25 cellular contexts compared by ENCODE assay signal in the genomic region with DNA sequence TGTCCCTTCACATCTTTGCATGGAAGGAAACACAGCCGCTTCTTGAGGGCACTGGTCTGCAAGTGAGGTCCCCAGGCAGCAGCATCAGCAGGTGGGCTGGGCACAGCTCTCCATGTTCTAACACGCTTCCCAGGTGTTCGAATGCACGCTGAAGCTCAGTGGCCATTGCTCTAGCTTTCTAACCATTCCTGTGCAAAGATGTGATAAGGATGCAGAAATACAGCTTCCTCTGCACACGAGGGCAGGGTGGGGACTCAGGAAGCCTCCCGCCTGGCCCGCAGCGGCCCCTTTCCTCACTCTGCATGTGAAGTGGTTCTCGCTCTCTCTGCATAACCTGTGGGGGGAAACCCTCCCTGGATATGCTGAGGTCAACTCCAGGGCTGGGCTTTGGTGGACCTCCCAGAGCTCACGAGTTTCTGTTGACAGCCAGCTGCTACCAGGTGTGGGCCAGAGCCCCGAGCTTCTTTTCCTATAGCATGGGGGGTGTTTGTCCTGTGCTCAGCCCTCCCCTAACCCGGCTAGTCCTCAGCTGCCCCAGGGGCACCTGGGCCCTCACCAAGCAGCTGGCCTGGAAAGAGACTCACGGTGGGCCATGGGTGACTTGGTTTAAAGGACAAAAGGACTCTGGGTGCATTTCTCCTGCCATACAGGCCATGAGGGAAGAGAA.
A peak's percentile ranks its signal among the peaks of the same experiment; 100 is the strongest.
DNase-seq lines count a peak whose midpoint lies in the region; ATAC-seq and TF ChIP-seq lines count a peak whose summit lies in the region.
"Had no signal": no experiment of that assay in that cellular context is flagged by ENCODE, and none has a peak within 500 bp of the region (broad histone marks: within the 10 kb centered on the region; RNA-seq: fewer than 3 reads in every experiment).

No MANE protein-coding gene starts in this region.

- no peak overlapping the region for H3K18ac ChIP-seq in neuronal stem cell (ENCODE audit: low read length)

- H3K79me1 ChIP-seq in neuronal stem cell (ENCODE audit: low read depth, low read length), result no peaks in the 10 kb centered on the region

- H3K9me3 ChIP-seq in WERI-Rb-1 (ENCODE audit: severe bottlenecking) (peaks cover 39% of the 10 kb centered on the region), neuronal stem cell (replicated peaks in 1 of 2; ENCODE audit: control insufficient read depth in 2 of 2, insufficient read depth in 1 of 2, low read depth in 1 of 2, low read length in 2 of 2) (peaks cover 17 to 19% of the 10 kb centered on the region in 2 donors)

- no peak overlapping the region for H3K9ac ChIP-seq in neuronal stem cell (ENCODE audit: low read depth, low read length, poor library complexity)

- in situ Hi-C loops in ACHN (cut with HindIII; ENCODE audit: low pct_ligation_motif_present, low pct_unique_long_range_greater_than_20kb, low sequenced_read_pairs), result no loop called here

- no peak overlapping the region for H4K8ac ChIP-seq in neuronal stem cell (ENCODE audit: low read depth, low read length)

- H3K4ac ChIP-seq in neuronal stem cell (ENCODE audit: low read length), result no peak overlapping the region

- no peak overlapping the region for H2BK5ac ChIP-seq in neuronal stem cell (ENCODE audit: low read length)

- H2BK15ac ChIP-seq in neuronal stem cell (ENCODE audit: low read length), result peak overlapping the region; percentile 32

- H2BK120ac ChIP-seq in neuronal stem cell (ENCODE audit: low read depth, low read length), result no peak overlapping the region

- H3K4me3 ChIP-seq in WERI-Rb-1 (ENCODE audit: low read depth, low read length) (no peak overlapping the region), neuronal stem cell (ENCODE audit: low read length in 2 of 2) (no peak overlapping the region)
- H3K4me3 ChIP-seq: A549, MG63, SJSA1 had no signal

- H3K27me3 Mint-ChIP-seq in type B pancreatic cell, result peaks cover 39% of the 10 kb centered on the region

- no peak for ATAC-seq in GM21528 (IDR thresholded peaks at IDR 0.05; ENCODE audit: low FRiP score, unreplicated experiment)
- ATAC-seq: A549, PC-3 had no signal

- no peak overlapping the region for H2AK5ac ChIP-seq in neuronal stem cell (ENCODE audit: low read depth, low read length)

- no peak overlapping the region for H3K27ac Mint-ChIP-seq in type B pancreatic cell
- H3K27ac Mint-ChIP-seq: CD4-positive, alpha-beta memory T cell had no signal

- H3K23ac ChIP-seq in neuronal stem cell (ENCODE audit: low read depth, low read length, poor library complexity), result peak overlapping the region; percentile 4

- H3K4me1 ChIP-seq in neuronal stem cell (ENCODE audit: control insufficient read depth in 2 of 2, insufficient read depth in 1 of 2, low read depth in 1 of 2, low read length in 2 of 2), result peaks cover 0 to 7% of the 10 kb centered on the region in 2 donors
- H3K4me1 ChIP-seq: A549, SJSA1 had no signal

- H3K36me3 ChIP-seq in WERI-Rb-1 (no peaks in the 10 kb centered on the region), neuronal stem cell (replicated peaks in 1 of 2; ENCODE audit: control insufficient read depth in 2 of 2, insufficient read depth in 2 of 2, low read length in 2 of 2) (no peaks in the 10 kb centered on the region)
- H3K36me3 ChIP-seq: MG63, SJSA1 had no signal

- H3K4me2 ChIP-seq in neuronal stem cell (ENCODE audit: insufficient read depth, low read length, poor library complexity, severe bottlenecking), result no peak overlapping the region
- H3K4me2 ChIP-seq: A549 had no signal

- no peak overlapping the region for H3K27ac ChIP-seq in WERI-Rb-1
- H3K27ac ChIP-seq in neuronal stem cell (replicated peaks; ENCODE audit: low read length), result no peak overlapping the region
- no peak overlapping the region for H3K27ac ChIP-seq in RWPE1
- H3K27ac ChIP-seq: A549, SJSA1 had no signal

- H2AFZ ChIP-seq in neuronal stem cell (ENCODE audit: low read length), result no peak overlapping the region

- H3K14ac ChIP-seq in neuronal stem cell (ENCODE audit: low read length), result no peak overlapping the region

- POLR2A ChIA-PET in RWPE1 (lab: Yijun Ruan, JAX; ENCODE audit: low non-redundant PET), result no interaction called here

- no peak overlapping the region for H4K91ac ChIP-seq in neuronal stem cell (ENCODE audit: low read depth, low read length, poor library complexity)

- CTCF ChIA-PET in RWPE1 (lab: Yijun Ruan, JAX), result no interaction called here

- TF ChIP-seq CTCF in WERI-Rb-1 (IDR thresholded peaks at IDR 0.05; ENCODE audit: low read depth, low read length) (no peak), type B pancreatic cell (conservative IDR thresholded peaks at IDR 0.05) (no peak), RWPE1 (conservative IDR thresholded peaks at IDR 0.05; ENCODE audit: low read depth) (no peak)

- no peaks in the 10 kb centered on the region for H3K36me3 Mint-ChIP-seq in type B pancreatic cell
- H3K36me3 Mint-ChIP-seq: CD4-positive, alpha-beta memory T cell had no signal

- H2BK12ac ChIP-seq in neuronal stem cell (ENCODE audit: low read length), result no peak overlapping the region

- H3K27me3 ChIP-seq in WERI-Rb-1 (ENCODE audit: insufficient read depth, low read depth, severe bottlenecking) (peaks cover 100% of the 10 kb centered on the region), neuronal stem cell (ENCODE audit: control insufficient read depth in 3 of 3, insufficient read depth in 3 of 3, low read depth in 1 of 3, low read length in 3 of 3) (peaks cover 0 to 18% (median 0%) of the 10 kb centered on the region in 3 experiments)
- H3K27me3 ChIP-seq: MG63 had no signal

- WGBS in neuronal stem cell (ENCODE audit: extremely low coverage in 2 of 2, insufficient read length in 2 of 2, insufficient replicate concordance in 1 of 2), 2 donors, result no CpG with 5 or more reads among the region's 13 CpGs

- no peaks in the 10 kb centered on the region for H3K9me3 Mint-ChIP-seq in type B pancreatic cell

- no peak overlapping the region for H3K4me3 Mint-ChIP-seq in type B pancreatic cell
- H3K4me3 Mint-ChIP-seq: CD4-positive, alpha-beta memory T cell had no signal

- peak; percentile 4 for DNase-seq in WERI-Rb-1
- DNase-seq in islet precursor cell, result peak; percentile 18
- DNase-seq in neuronal stem cell (ENCODE audit: low spot score), result no peak
- DNase-seq in type B pancreatic cell (ENCODE audit: extremely low spot score, unreplicated experiment), result peak; percentile 55
- no peak for DNase-seq in RWPE1 (ENCODE audit: low spot score)
- no peak for DNase-seq in ACHN
- DNase-seq: C1 segment of cervical spinal cord; CD4-positive, alpha-beta memory T cell; COR-L47; HCEC 1CT; IMR-90; KG1; MG63; NCI-H1105 treated with DMSO at 0.1 percent for 48 hours; NCI-H146; NCI-H1930; NCI-H446 treated with DMSO at 0.1 percent for 48 hours; NCI-H526; NCI-H82; NK-92 treated with Interleukin-12 subunit alpha and Interleukin-12 subunit beta, amount 100 ng/mL, for 24 hours; PC-3; Right ventricle myocardium superior had no signal

- no peaks in the 10 kb centered on the region for H3K4me1 Mint-ChIP-seq in type B pancreatic cell (ENCODE audit: unreplicated experiment)
- H3K4me1 Mint-ChIP-seq: CD4-positive, alpha-beta memory T cell had no signal

Comparison
In these comparisons a context has a peak if more than half of its experiments do, and no peak if none do; other contexts are left out.
1. DNase-seq: peak in WERI-Rb-1 (single experiment), islet precursor cell (single experiment) and type B pancreatic cell (single experiment); none in neuronal stem cell (single experiment), RWPE1 (single experiment) and ACHN (single experiment).